In genomic region chr5:163505049-163505474, GRCh38 we compare ENCODE assay signal across 8 cellular contexts. TPM values are rescaled to one million over a fixed set of nuclear protein-coding genes. Genes with fewer than 3 reads are reported as not detected.
A peak's percentile ranks its signal among the peaks of the same experiment; 100 is the strongest.
DNase-seq lines count a peak whose midpoint lies in the region; ATAC-seq and TF ChIP-seq lines count a peak whose summit lies in the region.

No MANE protein-coding gene starts in this region.

- peak overlapping the region; percentile 94 to 98 for H3K27ac ChIP-seq in testis

- peak overlapping the region; percentile 99 to 100 for H3K27ac Mint-ChIP-seq in activated naive CD4-positive, alpha-beta T cell treated with anti-CD3 and anti-CD28 coated beads, Interleukin-2, amount 50 U/mL, for 72 hours

- peaks cover 11 to 15% of the 10 kb centered on the region in 2 donors for H3K36me3 Mint-ChIP-seq in activated naive CD4-positive, alpha-beta T cell treated with anti-CD3 and anti-CD28 coated beads, Interleukin-2, amount 50 U/mL, for 72 hours

- DNase-seq in stimulated activated CD4-positive, alpha-beta T cell treated with anti-CD3 and anti-CD28 coated beads, Interleukin-12 subunit alpha, Interleukin-12 subunit beta, amount 100 ng/mL, for 4 hours: peak; percentile 26
- no peak for DNase-seq in stimulated activated CD4-positive, alpha-beta T cell treated with anti-CD3 and anti-CD28 coated beads, Interleukin-2, amount 100 ng/mL, for 24 hours
- no peak for DNase-seq in activated naive CD4-positive, alpha-beta T cell treated with anti-CD3 and anti-CD28 coated beads, Interleukin-2, amount 50 U/mL, for 72 hours (ENCODE audit: low spot score in 2 of 2)
- peak; percentile 21 for DNase-seq in iPS-NIHi11 (ENCODE audit: low spot score)
- no peak for DNase-seq in testis
- no peak for DNase-seq in NOMO-1 treated with dmso at 0.1 percent for 144 hours (lab: John Stamatoyannopoulos, UW; ENCODE audit: unreplicated experiment)
- no peak for DNase-seq in activated CD8-positive, alpha-beta memory T cell treated with anti-CD3 and anti-CD28 coated beads, Interleukin-2, amount 50 U/mL, for 4 hours

- no peaks in the 10 kb centered on the region for H3K9me3 Mint-ChIP-seq in activated naive CD4-positive, alpha-beta T cell treated with anti-CD3 and anti-CD28 coated beads, Interleukin-2, amount 50 U/mL, for 72 hours

- WGBS in testis, 2 donors: 1 to 2% methylated on average over 12 of the region's 12 CpGs

- H3K9me3 ChIP-seq in testis: no peaks in the 10 kb centered on the region

- peak; percentile 1 to 4 for ATAC-seq in activated naive CD4-positive, alpha-beta T cell treated with anti-CD3 and anti-CD28 coated beads, Interleukin-2, amount 50 U/mL, for 72 hours
- no peak for ATAC-seq in HG03139 (IDR thresholded peaks at IDR 0.05; ENCODE audit: unreplicated experiment)

- no peak for TF ChIP-seq CTCF in testis (IDR thresholded peaks at IDR 0.05)

- peaks cover 28% of the 10 kb centered on the region for H3K4me1 ChIP-seq in testis

- no peaks in the 10 kb centered on the region for H3K27me3 ChIP-seq in testis

- TF ChIP-seq POLR2A in testis (IDR thresholded peaks at IDR 0.05): no peak

- H3K4me3 ChIP-seq in testis: peak overlapping the region; percentile 84 to 85

- no peaks in the 10 kb centered on the region for H3K36me3 ChIP-seq in testis (ENCODE audit: low read depth, missing control alignments)

- intact Hi-C loops in testis (cut with DNase I; ENCODE audit: low total_unique reads): loop anchor here (10.0 kb wide), 1 partner anchor 50 kb away; no protein-coding TSS in a partner anchor

RNA-seq across cellular contexts. Expression of gene MAT2B, which starts 0.4 kb away (rescaled TPM):
- total RNA-seq in activated naive CD4-positive, alpha-beta T cell treated with anti-CD3 and anti-CD28 coated beads, Interleukin-2, amount 50 U/mL, for 72 hours: 10 to 100 TPM; 80.9 to 97.6 TPM
- 10 to 100 TPM; 43.8 to 54.8 TPM for total RNA-seq in testis
- 54.8 TPM for polyA plus RNA-seq in testis (ENCODE audit: insufficient read depth, low read depth, low replicate concordance)

RNA-seq across cellular contexts. Expression of gene HMMR, which starts 44.6 kb away (rescaled TPM):
- 100 to 1,000 TPM in 1 of 2 donors, 10 to 100 TPM in 1; 76.9 to 119 TPM for total RNA-seq in activated naive CD4-positive, alpha-beta T cell treated with anti-CD3 and anti-CD28 coated beads, Interleukin-2, amount 50 U/mL, for 72 hours
- 10 to 100 TPM; 11.5 to 20.9 TPM for total RNA-seq in testis
- polyA plus RNA-seq in testis (ENCODE audit: insufficient read depth, low read depth, low replicate concordance): 14.5 TPM

RNA-seq across cellular contexts. Expression of gene NUDCD2, which starts 45.2 kb away (rescaled TPM):
- total RNA-seq in activated naive CD4-positive, alpha-beta T cell treated with anti-CD3 and anti-CD28 coated beads, Interleukin-2, amount 50 U/mL, for 72 hours: 10 to 100 TPM; 60.5 to 63.0 TPM
- 10 to 100 TPM; 11.4 to 12.9 TPM for total RNA-seq in testis
- 25.7 TPM for polyA plus RNA-seq in testis (ENCODE audit: insufficient read depth, low read depth, low replicate concordance)

Comparison
In these comparisons a context has a peak if more than half of its experiments do, and no peak if none do; other contexts are left out.
1. DNase-seq: peak in stimulated activated CD4-positive, alpha-beta T cell treated with anti-CD3 and anti-CD28 coated beads, Interleukin-12 subunit alpha, Interleukin-12 subunit beta, amount 100 ng/mL, for 4 hours (single experiment) and iPS-NIHi11 (single experiment); none in stimulated activated CD4-positive, alpha-beta T cell treated with anti-CD3 and anti-CD28 coated beads, Interleukin-2, amount 100 ng/mL, for 24 hours (0 of 2), activated naive CD4-positive, alpha-beta T cell treated with anti-CD3 and anti-CD28 coated beads, Interleukin-2, amount 50 U/mL, for 72 hours (0 of 2), testis (single experiment), NOMO-1 treated with dmso at 0.1 percent for 144 hours (single experiment) and activated CD8-positive, alpha-beta memory T cell treated with anti-CD3 and anti-CD28 coated beads, Interleukin-2, amount 50 U/mL, for 4 hours (single experiment).
2. RNA of gene NUDCD2, which starts 45.2 kb away (total RNA-seq): 60.5 to 63.0 TPM in activated naive CD4-positive, alpha-beta T cell treated with anti-CD3 and anti-CD28 coated beads, Interleukin-2, amount 50 U/mL, for 72 hours; 11.4 to 12.9 TPM in testis; every median in the first group is over 4 times any median in the second.